ENCODE assay signal across 17 cellular contexts in genomic region chr2:190722825-190723224, GRCh38.
DNase-seq lines count a peak whose midpoint lies in the region; ATAC-seq, FAIRE-seq and TF ChIP-seq lines count a peak whose summit lies in the region.
"Had no signal": no experiment of that assay in that cellular context is flagged by ENCODE, and none has a peak within 500 bp of the region (broad histone marks: within the 10 kb centered on the region; RNA-seq: fewer than 3 reads in every experiment).

No MANE protein-coding gene starts in this region.

- no peaks in the 10 kb centered on the region for H3K79me2 ChIP-seq in H1 (ENCODE audit: control insufficient read depth in 1 of 2, insufficient read depth in 2 of 2, low read length in 2 of 2)

- H3K9ac ChIP-seq in H1 (replicated peaks in 1 of 4; ENCODE audit: extremely low read depth in 1 of 4, low read depth in 3 of 4, low read length in 3 of 4): no peak overlapping the region

- TF ChIP-seq POLR2A in H1 (IDR thresholded peaks at IDR 0.05; ENCODE audit: control extremely low read depth in 1 of 2, low read depth in 2 of 2, low read length in 2 of 2): no peak

- H3K23ac ChIP-seq in H1 (ENCODE audit: insufficient read length): no peak overlapping the region

- H2BK15ac ChIP-seq in H1 (ENCODE audit: low read length): no peak overlapping the region

- no peak overlapping the region for H2AK5ac ChIP-seq in H1 (ENCODE audit: low read depth, low read length)

- H3K36me3 ChIP-seq in H1 (ENCODE audit: control insufficient read depth in 2 of 4, insufficient read depth in 4 of 4, low read length in 3 of 4): no peaks in the 10 kb centered on the region
- H3K36me3 ChIP-seq: ascending aorta, uterus had no signal

- no peaks in the 10 kb centered on the region for H3K9me3 ChIP-seq in H1 (ENCODE audit: insufficient read depth in 2 of 2, low read depth in 1 of 2, low read length in 1 of 2)
- H3K9me3 ChIP-seq: ascending aorta, uterus had no signal

- no peaks in the 10 kb centered on the region for H3K79me1 ChIP-seq in H1 (ENCODE audit: low read depth, low read length)

- no peak overlapping the region for H3K4ac ChIP-seq in H1 (replicated peaks; ENCODE audit: insufficient read length, low read depth, low read length)

- H2BK12ac ChIP-seq in H1 (ENCODE audit: low read depth, low read length): no peak overlapping the region

- no peak for TF ChIP-seq RAD21 in H1 (IDR thresholded peaks at IDR 0.05 in 1 of 2, conservative IDR thresholded peaks at IDR 0.05 in 1 of 2; ENCODE audit: low read depth in 2 of 2, low read length in 2 of 2)

- H3K14ac ChIP-seq in H1 (ENCODE audit: insufficient read length): no peak overlapping the region

- H3K27me3 ChIP-seq in H1 (replicated peaks in 1 of 4; ENCODE audit: control insufficient read depth in 3 of 4, extremely low read depth in 1 of 4, insufficient read depth in 3 of 4, low read length in 3 of 4): no peaks in the 10 kb centered on the region
- H3K27me3 ChIP-seq: ascending aorta, uterus had no signal

- H4K20me1 ChIP-seq in H1 (replicated peaks in 1 of 2; ENCODE audit: control insufficient read depth in 1 of 2, insufficient read depth in 2 of 2, low read length in 2 of 2): no peaks in the 10 kb centered on the region

- TF ChIP-seq CTCF in H1 (IDR thresholded peaks at IDR 0.05; ENCODE audit: control extremely low read depth in 1 of 3, insufficient read depth in 1 of 3, low read depth in 1 of 3, low read length in 3 of 3): no peak

- no peak for DNase-seq in activated CD4-positive, CD25-positive, alpha-beta regulatory T cell (lab: John Stamatoyannopoulos, UW)
- DNase-seq in H1 (ENCODE audit: low read depth in 1 of 2, low spot score in 2 of 2) (no peak), AG20443 (ENCODE audit: low spot score) (no peak), DMS 273 treated with DMSO at 0.1 percent for 48 hours (lab: John Stamatoyannopoulos, UW) (no peak), NCI-H1048 (lab: John Stamatoyannopoulos, UW) (no peak)
- DNase-seq: COR-L47; effector memory CD4-positive, alpha-beta T cell; small intestine; SW 1271; uterus had no signal

- no peak overlapping the region for H3K56ac ChIP-seq in H1 (replicated peaks; ENCODE audit: insufficient read length, low read depth, low read length)

- H3K23me2 ChIP-seq in H1 (ENCODE audit: low read depth, low read length): no peaks in the 10 kb centered on the region; the same call in 1 of the 2 replicates

- H3K4me1 ChIP-seq in H1 (replicated peaks in 1 of 4; ENCODE audit: control insufficient read depth in 3 of 4, insufficient read depth in 4 of 4, low read length in 3 of 4): no peaks in the 10 kb centered on the region
- H3K4me1 ChIP-seq: uterus had no signal

- H4K5ac ChIP-seq in H1 (ENCODE audit: insufficient read length, low read depth, low read length): no peak overlapping the region

- no peak for TF ChIP-seq EP300 in H1 (IDR thresholded peaks at IDR 0.05; ENCODE audit: borderline replicate concordance in 1 of 2, low read depth in 2 of 2, low read length in 2 of 2)

- no peak overlapping the region for H2BK120ac ChIP-seq in H1 (replicated peaks; ENCODE audit: low read depth, low read length)

- H3K18ac ChIP-seq in H1 (ENCODE audit: extremely low read depth, low read length): no peak overlapping the region

- CTCF ChIA-PET in H1 (lab: Charles Lee; ENCODE audit: partially characterized antibody): no interaction called here

- no peak overlapping the region for H4K8ac ChIP-seq in H1 (ENCODE audit: extremely low read depth, insufficient read depth, low read length)

- POLR2A ChIA-PET in H1 (lab: Charles Lee; ENCODE audit: partially characterized antibody): no interaction called here

- FAIRE-seq in H1 (lab: Jason Lieb, UNC): no peak
- FAIRE-seq: A204.1, small intestine had no signal

- no peak overlapping the region for H3K27ac ChIP-seq in H1 (ENCODE audit: low read depth, low read length)
- H3K27ac ChIP-seq: ascending aorta, HL-60, uterus had no signal

- H2BK5ac ChIP-seq in H1 (ENCODE audit: low read depth, low read length): no peak overlapping the region

- H2BK20ac ChIP-seq in H1 (ENCODE audit: low read length): no peak overlapping the region

- H4K91ac ChIP-seq in H1 (replicated peaks; ENCODE audit: insufficient read length, low read length): no peak overlapping the region

- ATAC-seq in activated CD4-positive, CD25-positive, alpha-beta regulatory T cell treated with anti-CD3 and anti-CD28 coated beads, Interleukin-2, amount 50 U/mL, for 24 hours: peak; percentile 36 to 40
- peak; percentile 4 for ATAC-seq in GM18511 (IDR thresholded peaks at IDR 0.05; ENCODE audit: unreplicated experiment)
- ATAC-seq in HG03159 (IDR thresholded peaks at IDR 0.05; ENCODE audit: unreplicated experiment): peak; percentile 4
- ATAC-seq: left lobe of liver had no signal

- peak overlapping the region; percentile 58; the same call in 1 of the 2 replicates for H2AFZ ChIP-seq in H1 (ENCODE audit: low read length)

- H3K4me3 ChIP-seq in H1 (ENCODE audit: extremely low read depth in 1 of 4, insufficient read depth in 2 of 4, low read depth in 3 of 4, low read length in 4 of 4): no peak overlapping the region
- H3K4me3 ChIP-seq: ascending aorta, uterus had no signal

- 92% methylated on average over 6 of the region's 6 CpGs; no CpG with 5 or more reads in 1 of the 2 experiments for WGBS in H1 (ENCODE audit: extremely low coverage in 1 of 2, insufficient coverage in 1 of 2, insufficient read length in 1 of 2, insufficient replicate concordance in 2 of 2, low coverage in 1 of 2, low lambda C conversion rate in 2 of 2, missing lambda C conversion rate in 1 of 2), 2 experiments

- no peak overlapping the region for H3K4me2 ChIP-seq in H1 (ENCODE audit: insufficient read depth in 1 of 2, low read depth in 2 of 2, low read length in 2 of 2)

TF ChIP-seq in H1, 55 proteins besides CTCF, POLR2A, EP300 and RAD21 (continues in another document):
- TF ChIP-seq BCL11A (IDR thresholded peaks at IDR 0.05; ENCODE audit: low read depth in 2 of 2, low read length in 2 of 2) (no peak), RFX5 (IDR thresholded peaks at IDR 0.05; ENCODE audit: borderline replicate concordance, low read depth, low read length) (no peak), GTF2F1 (IDR thresholded peaks at IDR 0.05; ENCODE audit: borderline replicate concordance, low read depth, low read length) (no peak), NANOG (IDR thresholded peaks at IDR 0.05; ENCODE audit: insufficient read depth, low read depth, low read length, poor library complexity, severe bottlenecking) (no peak), CBX5 (IDR thresholded peaks at IDR 0.05; ENCODE audit: low read depth, low read length) (no peak), KDM5A (IDR thresholded peaks at IDR 0.05; ENCODE audit: low read length) (no peak), SIN3A (conservative IDR thresholded peaks at IDR 0.05 in 1 of 2, IDR thresholded peaks at IDR 0.05 in 1 of 2; ENCODE audit: low read depth in 1 of 2, low read length in 2 of 2) (no peak), CREB1 (IDR thresholded peaks at IDR 0.05) (no peak), MAFK (IDR thresholded peaks at IDR 0.05; ENCODE audit: low read depth, low read length) (no peak), ZNF274 (IDR thresholded peaks at IDR 0.05; ENCODE audit: borderline replicate concordance, extremely low read depth, low read length) (no peak), SIRT6 (IDR thresholded peaks at IDR 0.05; ENCODE audit: low read length) (no peak), MAX (IDR thresholded peaks at IDR 0.05) (no peak), JUND (IDR thresholded peaks at IDR 0.05; ENCODE audit: low read length) (no peak), HDAC2 (IDR thresholded peaks at IDR 0.05; ENCODE audit: borderline replicate concordance in 1 of 2, low read depth in 2 of 2, low read length in 2 of 2) (no peak)
